Comparison of ENCODE assay signal across 8 cellular contexts in genomic region chrX:101462892-101463291, GRCh38. TPM values are rescaled to one million over a fixed set of nuclear protein-coding genes. Genes with fewer than 3 reads are reported as not detected.
DNase-seq lines count a peak whose midpoint lies in the region; ATAC-seq, FAIRE-seq and TF ChIP-seq lines count a peak whose summit lies in the region.

No MANE protein-coding gene starts in this region.

- peak; percentile 38 for TF ChIP-seq CTCF in bronchial epithelial cell (IDR thresholded peaks at IDR 0.05; ENCODE audit: insufficient read depth, low read length, severe bottlenecking)

- intact Hi-C loops in left colon (cut with DNase I, micrococcal nuclease): no loop called here

- DNase-seq in NCI-H1694 (lab: John Stamatoyannopoulos, UW) (peak; percentile 10), bronchial epithelial cell (ENCODE audit: low read depth) (peak; percentile 31), pons (ENCODE audit: low spot score) (peak; percentile 12), activated gamma-delta T cell (lab: John Stamatoyannopoulos, UW) (no peak), left colon (no peak)
- no peak for DNase-seq in T-helper 2 cell treated with Interferon-gamma antibody and Interleukin-4, amounts not matched to agents 5 μg/mL and 100 μg/mL, for 36 hours (ENCODE audit: low spot score)

- no peak overlapping the region for H3K4me3 ChIP-seq in bronchial epithelial cell (ENCODE audit: low read depth, low read length)

- H3K27me3 ChIP-seq in bronchial epithelial cell (ENCODE audit: control insufficient read depth, insufficient read depth, low read length): no peaks in the 10 kb centered on the region

- no peak for FAIRE-seq in bronchial epithelial cell (lab: Jason Lieb, UNC)

- no peaks in the 10 kb centered on the region for H3K36me3 ChIP-seq in bronchial epithelial cell (ENCODE audit: control insufficient read depth, insufficient read depth, low read length)

- no peaks in the 10 kb centered on the region for H3K4me1 Mint-ChIP-seq in T-helper 2 cell treated with Interferon-gamma antibody and Interleukin-4, amounts not matched to agents 5 μg/mL and 100 μg/mL, for 36 hours (ENCODE audit: low read depth)

- H3K27ac Mint-ChIP-seq in T-helper 2 cell treated with Interferon-gamma antibody and Interleukin-4, amounts not matched to agents 5 μg/mL and 100 μg/mL, for 36 hours: no peak overlapping the region

- no peaks in the 10 kb centered on the region for H3K9me3 Mint-ChIP-seq in T-helper 2 cell treated with Interferon-gamma antibody and Interleukin-4, amounts not matched to agents 5 μg/mL and 100 μg/mL, for 36 hours

- H3K27me3 Mint-ChIP-seq in T-helper 2 cell treated with Interferon-gamma antibody and Interleukin-4, amounts not matched to agents 5 μg/mL and 100 μg/mL, for 36 hours (ENCODE audit: low read depth): no peaks in the 10 kb centered on the region

- H3K4me3 Mint-ChIP-seq in T-helper 2 cell treated with Interferon-gamma antibody and Interleukin-4, amounts not matched to agents 5 μg/mL and 100 μg/mL, for 36 hours: no peak overlapping the region

- no peaks in the 10 kb centered on the region for H3K36me3 Mint-ChIP-seq in T-helper 2 cell treated with Interferon-gamma antibody and Interleukin-4, amounts not matched to agents 5 μg/mL and 100 μg/mL, for 36 hours (ENCODE audit: low read depth)

- ATAC-seq in GM18909 (IDR thresholded peaks at IDR 0.05; ENCODE audit: poor library complexity, unreplicated experiment) (peak; percentile 71), GM18858 (IDR thresholded peaks at IDR 0.05; ENCODE audit: unreplicated experiment) (no peak), left colon (no peak)

RNA-seq across cellular contexts. Expression of gene ARMCX4, which starts 22.4 kb away (rescaled TPM):
- total RNA-seq in bronchial epithelial cell: 0.79 and 1.8 TPM in 2 replicates
- total RNA-seq in left colon: 10 to 100 TPM in 1 of 2 donors, 1 to 10 TPM in 1; 6.9 to 10.1 TPM

RNA-seq across cellular contexts. Expression of gene HNRNPH2, which starts 54.9 kb away (rescaled TPM):
- total RNA-seq in bronchial epithelial cell: 104 and 110 TPM in 2 replicates
- total RNA-seq in left colon: 10 to 100 TPM; 57.7 to 61.3 TPM

RNA-seq across cellular contexts. Expression of gene GLA, which starts 55.2 kb away (rescaled TPM):
- 9.0 and 15.0 TPM in 2 replicates for total RNA-seq in bronchial epithelial cell
- 10 to 100 TPM; 16.9 to 20.2 TPM for total RNA-seq in left colon

Comparison
In these comparisons a context has a peak if more than half of its experiments do, and no peak if none do; other contexts are left out.
1. DNase-seq: peak in NCI-H1694 (single experiment), bronchial epithelial cell (single experiment) and pons (single experiment); none in T-helper 2 cell treated with Interferon-gamma antibody and Interleukin-4, amounts not matched to agents 5 μg/mL and 100 μg/mL, for 36 hours (single experiment), activated gamma-delta T cell (single experiment) and left colon (0 of 2).